In the genomic region with DNA sequence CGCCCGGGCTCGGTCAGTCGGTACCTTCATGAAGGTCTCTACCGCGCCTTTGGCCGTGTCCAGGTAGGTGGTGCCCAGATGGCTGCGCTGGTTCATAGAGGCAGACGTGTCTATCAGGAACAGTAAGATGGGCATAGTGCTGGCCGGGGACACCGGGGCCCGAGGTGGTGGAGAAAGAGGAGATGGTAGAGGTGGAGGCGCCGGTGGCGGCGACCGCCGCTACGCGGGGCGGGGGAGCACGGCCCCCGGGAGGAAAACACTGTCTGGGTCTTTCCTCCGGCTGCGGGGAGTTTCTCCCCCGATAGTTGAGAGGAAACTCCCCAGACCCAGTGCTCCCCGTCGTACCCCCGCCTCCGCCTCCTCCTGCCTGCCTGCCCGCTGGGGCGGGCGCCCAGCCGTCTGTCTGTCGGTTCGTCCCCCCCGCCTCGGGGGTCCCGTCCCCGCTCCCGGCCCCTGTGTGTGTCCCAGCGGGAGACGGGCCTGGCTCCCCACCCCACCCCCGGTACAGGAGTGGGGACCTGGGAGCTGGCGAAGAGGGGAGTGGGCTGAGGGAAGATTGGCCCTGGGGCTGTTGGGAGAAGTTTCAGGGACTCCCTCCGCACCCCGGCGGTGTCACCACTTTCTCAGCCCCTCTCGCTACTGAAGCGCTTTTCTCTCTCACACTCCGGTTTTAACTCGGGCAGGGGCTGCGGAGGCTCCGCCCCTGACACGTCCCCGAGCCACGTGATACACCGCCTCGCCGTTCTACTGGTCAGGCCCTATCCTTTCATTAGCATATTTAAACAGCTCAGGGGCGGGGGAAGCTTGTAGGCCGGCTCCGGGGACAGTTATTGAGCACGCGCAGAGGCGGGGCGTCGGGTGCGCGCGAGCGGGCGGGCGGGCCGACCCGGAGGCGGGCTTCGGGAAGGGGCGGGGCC, we compare ENCODE assay signal across 1 cellular context.
TF ChIP-seq lines count a peak whose summit lies in the region.

A gene with protein sequence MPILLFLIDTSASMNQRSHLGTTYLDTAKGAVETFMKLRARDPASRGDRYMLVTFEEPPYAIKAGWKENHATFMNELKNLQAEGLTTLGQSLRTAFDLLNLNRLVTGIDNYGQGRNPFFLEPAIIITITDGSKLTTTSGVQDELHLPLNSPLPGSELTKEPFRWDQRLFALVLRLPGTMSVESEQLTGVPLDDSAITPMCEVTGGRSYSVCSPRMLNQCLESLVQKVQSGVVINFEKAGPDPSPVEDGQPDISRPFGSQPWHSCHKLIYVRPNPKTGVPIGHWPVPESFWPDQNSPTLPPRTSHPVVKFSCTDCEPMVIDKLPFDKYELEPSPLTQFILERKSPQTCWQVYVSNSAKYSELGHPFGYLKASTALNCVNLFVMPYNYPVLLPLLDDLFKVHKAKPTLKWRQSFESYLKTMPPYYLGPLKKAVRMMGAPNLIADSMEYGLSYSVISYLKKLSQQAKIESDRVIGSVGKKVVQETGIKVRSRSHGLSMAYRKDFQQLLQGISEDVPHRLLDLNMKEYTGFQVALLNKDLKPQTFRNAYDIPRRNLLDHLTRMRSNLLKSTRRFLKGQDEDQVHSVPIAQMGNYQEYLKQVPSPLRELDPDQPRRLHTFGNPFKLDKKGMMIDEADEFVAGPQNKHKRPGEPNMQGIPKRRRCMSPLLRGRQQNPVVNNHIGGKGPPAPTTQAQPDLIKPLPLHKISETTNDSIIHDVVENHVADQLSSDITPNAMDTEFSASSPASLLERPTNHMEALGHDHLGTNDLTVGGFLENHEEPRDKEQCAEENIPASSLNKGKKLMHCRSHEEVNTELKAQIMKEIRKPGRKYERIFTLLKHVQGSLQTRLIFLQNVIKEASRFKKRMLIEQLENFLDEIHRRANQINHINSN (minus strand): TSS at position 646 of the 917 bp plus-strand sequence. CDS start 511 bp downstream, at position 135.

TF ChIP-seq in HepG2, 621 proteins besides CTCF, POLR2A, EP300 and RAD21 (continued from another document and continues in another):
- TF ChIP-seq PAX8 (CRISPR knock-in tag; IDR thresholded peaks at IDR 0.05; ENCODE audit: borderline replicate concordance), result 0 out of 2 replicates have a peak, but pooled peaks have one; percentile 43
- peak; percentile 65; the same call in 1 of the 2 replicates for TF ChIP-seq ZSCAN9 (CRISPR knock-in tag; IDR thresholded peaks at IDR 0.05; ENCODE audit: borderline replicate concordance)
- peak; percentile 66; the same call in 1 of the 2 replicates for TF ChIP-seq KLF9 (CRISPR knock-in tag; IDR thresholded peaks at IDR 0.05; ENCODE audit: low read depth)
- TF ChIP-seq, protein P1, sequence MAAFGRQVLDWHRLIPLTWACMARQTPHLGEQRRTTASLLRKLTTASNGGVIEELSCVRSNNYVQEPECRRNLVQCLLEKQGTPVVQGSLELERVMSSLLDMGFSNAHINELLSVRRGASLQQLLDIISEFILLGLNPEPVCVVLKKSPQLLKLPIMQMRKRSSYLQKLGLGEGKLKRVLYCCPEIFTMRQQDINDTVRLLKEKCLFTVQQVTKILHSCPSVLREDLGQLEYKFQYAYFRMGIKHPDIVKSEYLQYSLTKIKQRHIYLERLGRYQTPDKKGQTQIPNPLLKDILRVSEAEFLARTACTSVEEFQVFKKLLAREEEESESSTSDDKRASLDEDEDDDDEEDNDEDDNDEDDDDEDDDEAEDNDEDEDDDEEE (CRISPR knock-in tag; IDR thresholded peaks at IDR 0.05), result no peak
- no peak for TF ChIP-seq ETV5 (CRISPR knock-in tag; IDR thresholded peaks at IDR 0.05; ENCODE audit: borderline replicate concordance)
- TF ChIP-seq SP140L (CRISPR knock-in tag; IDR thresholded peaks at IDR 0.05; ENCODE audit: borderline replicate concordance), result no peak
- TF ChIP-seq CBX1 (IDR thresholded peaks at IDR 0.05; ENCODE audit: low read depth), result peak; percentile 92
- TF ChIP-seq CREM (IDR thresholded peaks at IDR 0.05), result peak; percentile 58; the same call in 1 of the 2 replicates
- no peak for TF ChIP-seq CREM (CRISPR knock-in tag; IDR thresholded peaks at IDR 0.05)
- TF ChIP-seq ZNF589 (CRISPR knock-in tag; conservative IDR thresholded peaks at IDR 0.05), result peak; percentile 44; the same call in 1 of the 2 replicates
- TF ChIP-seq ZNF143 (CRISPR knock-in tag; IDR thresholded peaks at IDR 0.05), result peak; percentile 44
- TF ChIP-seq, protein P2, sequence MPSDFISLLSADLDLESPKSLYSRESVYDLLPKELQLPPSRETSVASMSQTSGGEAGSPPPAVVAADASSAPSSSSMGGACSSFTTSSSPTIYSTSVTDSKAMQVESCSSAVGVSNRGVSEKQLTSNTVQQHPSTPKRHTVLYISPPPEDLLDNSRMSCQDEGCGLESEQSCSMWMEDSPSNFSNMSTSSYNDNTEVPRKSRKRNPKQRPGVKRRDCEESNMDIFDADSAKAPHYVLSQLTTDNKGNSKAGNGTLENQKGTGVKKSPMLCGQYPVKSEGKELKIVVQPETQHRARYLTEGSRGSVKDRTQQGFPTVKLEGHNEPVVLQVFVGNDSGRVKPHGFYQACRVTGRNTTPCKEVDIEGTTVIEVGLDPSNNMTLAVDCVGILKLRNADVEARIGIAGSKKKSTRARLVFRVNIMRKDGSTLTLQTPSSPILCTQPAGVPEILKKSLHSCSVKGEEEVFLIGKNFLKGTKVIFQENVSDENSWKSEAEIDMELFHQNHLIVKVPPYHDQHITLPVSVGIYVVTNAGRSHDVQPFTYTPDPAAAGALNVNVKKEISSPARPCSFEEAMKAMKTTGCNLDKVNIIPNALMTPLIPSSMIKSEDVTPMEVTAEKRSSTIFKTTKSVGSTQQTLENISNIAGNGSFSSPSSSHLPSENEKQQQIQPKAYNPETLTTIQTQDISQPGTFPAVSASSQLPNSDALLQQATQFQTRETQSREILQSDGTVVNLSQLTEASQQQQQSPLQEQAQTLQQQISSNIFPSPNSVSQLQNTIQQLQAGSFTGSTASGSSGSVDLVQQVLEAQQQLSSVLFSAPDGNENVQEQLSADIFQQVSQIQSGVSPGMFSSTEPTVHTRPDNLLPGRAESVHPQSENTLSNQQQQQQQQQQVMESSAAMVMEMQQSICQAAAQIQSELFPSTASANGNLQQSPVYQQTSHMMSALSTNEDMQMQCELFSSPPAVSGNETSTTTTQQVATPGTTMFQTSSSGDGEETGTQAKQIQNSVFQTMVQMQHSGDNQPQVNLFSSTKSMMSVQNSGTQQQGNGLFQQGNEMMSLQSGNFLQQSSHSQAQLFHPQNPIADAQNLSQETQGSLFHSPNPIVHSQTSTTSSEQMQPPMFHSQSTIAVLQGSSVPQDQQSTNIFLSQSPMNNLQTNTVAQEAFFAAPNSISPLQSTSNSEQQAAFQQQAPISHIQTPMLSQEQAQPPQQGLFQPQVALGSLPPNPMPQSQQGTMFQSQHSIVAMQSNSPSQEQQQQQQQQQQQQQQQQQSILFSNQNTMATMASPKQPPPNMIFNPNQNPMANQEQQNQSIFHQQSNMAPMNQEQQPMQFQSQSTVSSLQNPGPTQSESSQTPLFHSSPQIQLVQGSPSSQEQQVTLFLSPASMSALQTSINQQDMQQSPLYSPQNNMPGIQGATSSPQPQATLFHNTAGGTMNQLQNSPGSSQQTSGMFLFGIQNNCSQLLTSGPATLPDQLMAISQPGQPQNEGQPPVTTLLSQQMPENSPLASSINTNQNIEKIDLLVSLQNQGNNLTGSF (CRISPR knock-in tag; IDR thresholded peaks at IDR 0.05), result peak; percentile 69; the same call in 1 of the 2 replicates
- TF ChIP-seq TEAD3 (CRISPR knock-in tag; optimal IDR thresholded peaks at IDR 0.05; ENCODE audit: borderline replicate concordance), result no peak
- TF ChIP-seq FOXO1 (CRISPR knock-in tag; IDR thresholded peaks at IDR 0.05), result peak; percentile 36; the same call in 1 of the 2 replicates
- TF ChIP-seq SAP130 (CRISPR knock-in tag; IDR thresholded peaks at IDR 0.05; ENCODE audit: low read depth), result peak; percentile 68
- peak; percentile 28; the same call in 1 of the 2 replicates for TF ChIP-seq GATAD2A (CRISPR knock-in tag; IDR thresholded peaks at IDR 0.05)
- TF ChIP-seq, protein P3, sequence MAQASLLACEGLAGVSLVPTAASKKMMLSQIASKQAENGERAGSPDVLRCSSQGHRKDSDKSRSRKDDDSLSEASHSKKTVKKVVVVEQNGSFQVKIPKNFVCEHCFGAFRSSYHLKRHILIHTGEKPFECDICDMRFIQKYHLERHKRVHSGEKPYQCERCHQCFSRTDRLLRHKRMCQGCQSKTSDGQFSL (CRISPR knock-in tag; IDR thresholded peaks at IDR 0.05), result peak; percentile 81
- TF ChIP-seq, protein P4, sequence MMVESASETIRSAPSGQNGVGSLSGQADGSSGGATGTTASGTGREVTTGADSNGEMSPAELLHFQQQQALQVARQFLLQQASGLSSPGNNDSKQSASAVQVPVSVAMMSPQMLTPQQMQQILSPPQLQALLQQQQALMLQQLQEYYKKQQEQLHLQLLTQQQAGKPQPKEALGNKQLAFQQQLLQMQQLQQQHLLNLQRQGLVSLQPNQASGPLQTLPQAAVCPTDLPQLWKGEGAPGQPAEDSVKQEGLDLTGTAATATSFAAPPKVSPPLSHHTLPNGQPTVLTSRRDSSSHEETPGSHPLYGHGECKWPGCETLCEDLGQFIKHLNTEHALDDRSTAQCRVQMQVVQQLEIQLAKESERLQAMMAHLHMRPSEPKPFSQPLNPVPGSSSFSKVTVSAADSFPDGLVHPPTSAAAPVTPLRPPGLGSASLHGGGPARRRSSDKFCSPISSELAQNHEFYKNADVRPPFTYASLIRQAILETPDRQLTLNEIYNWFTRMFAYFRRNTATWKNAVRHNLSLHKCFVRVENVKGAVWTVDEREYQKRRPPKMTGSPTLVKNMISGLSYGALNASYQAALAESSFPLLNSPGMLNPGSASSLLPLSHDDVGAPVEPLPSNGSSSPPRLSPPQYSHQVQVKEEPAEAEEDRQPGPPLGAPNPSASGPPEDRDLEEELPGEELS (CRISPR knock-in tag; IDR thresholded peaks at IDR 0.05), result no peak
- peak; percentile 93 for TF ChIP-seq ZFP37 (CRISPR knock-in tag; IDR thresholded peaks at IDR 0.05; ENCODE audit: borderline replicate concordance)
- TF ChIP-seq, protein P5, sequence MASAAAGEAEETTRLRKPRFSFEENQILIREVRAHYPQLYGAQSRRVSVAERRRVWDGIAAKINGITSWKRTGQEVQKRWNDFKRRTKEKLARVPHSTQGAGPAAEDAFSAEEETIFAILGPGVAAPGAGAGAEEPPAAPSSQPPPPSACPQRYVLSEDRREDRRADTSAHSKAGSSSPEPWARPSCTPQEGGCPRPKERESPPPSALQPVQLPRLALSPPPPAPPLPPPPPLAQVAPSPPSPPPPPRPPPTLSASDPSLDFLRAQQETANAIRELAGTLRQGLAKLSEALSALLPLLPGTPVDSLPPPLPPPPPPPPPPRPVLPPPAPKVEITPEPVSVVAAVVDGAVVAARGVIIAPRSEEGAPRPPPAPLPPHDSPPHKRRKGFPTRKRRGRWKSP (CRISPR knock-in tag; IDR thresholded peaks at IDR 0.05), result peak; percentile 5; the same call in 1 of the 2 replicates
- TF ChIP-seq ZNF678 (CRISPR knock-in tag; IDR thresholded peaks at IDR 0.05), result no peak
- peak; percentile 82; the same call in 1 of the 2 replicates for TF ChIP-seq ZFP36L2 (CRISPR knock-in tag; IDR thresholded peaks at IDR 0.05)
- TF ChIP-seq, protein P6, sequence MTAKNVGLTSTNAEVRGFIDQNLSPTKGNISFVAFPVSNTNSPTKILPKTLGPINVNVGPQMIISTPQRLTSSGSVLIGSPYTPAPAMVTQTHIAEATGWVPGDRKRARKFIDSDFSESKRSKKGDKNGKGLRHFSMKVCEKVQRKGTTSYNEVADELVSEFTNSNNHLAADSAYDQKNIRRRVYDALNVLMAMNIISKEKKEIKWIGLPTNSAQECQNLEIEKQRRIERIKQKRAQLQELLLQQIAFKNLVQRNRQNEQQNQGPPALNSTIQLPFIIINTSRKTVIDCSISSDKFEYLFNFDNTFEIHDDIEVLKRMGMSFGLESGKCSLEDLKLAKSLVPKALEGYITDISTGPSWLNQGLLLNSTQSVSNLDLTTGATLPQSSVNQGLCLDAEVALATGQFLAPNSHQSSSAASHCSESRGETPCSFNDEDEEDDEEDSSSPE (CRISPR knock-in tag; IDR thresholded peaks at IDR 0.05), result no peak; the same call in 1 of the 2 replicates
- peak; percentile 41; the same call in 1 of the 2 replicates for TF ChIP-seq ZKSCAN1 (IDR thresholded peaks at IDR 0.05; ENCODE audit: low read length)
- TF ChIP-seq ZNF484 (CRISPR knock-in tag; IDR thresholded peaks at IDR 0.05; ENCODE audit: borderline replicate concordance, low read depth), result no peak
- TF ChIP-seq HIVEP1 (CRISPR knock-in tag; IDR thresholded peaks at IDR 0.05), result no peak
- TF ChIP-seq BRCA1 (CRISPR knock-in tag; IDR thresholded peaks at IDR 0.05), result peak; percentile 74; the same call in 1 of the 2 replicates
- 0 out of 2 replicates have a peak, but pooled peaks have one; percentile 76 for TF ChIP-seq ZNF180 (CRISPR knock-in tag; IDR thresholded peaks at IDR 0.05; ENCODE audit: borderline replicate concordance, low read depth)
- no peak for TF ChIP-seq ZNF720 (CRISPR knock-in tag; IDR thresholded peaks at IDR 0.05)
- 0 out of 2 replicates have a peak, but pooled peaks have one; percentile 17 for TF ChIP-seq HCFC1 (IDR thresholded peaks at IDR 0.05; ENCODE audit: low read depth, low read length)
- TF ChIP-seq, protein P7, sequence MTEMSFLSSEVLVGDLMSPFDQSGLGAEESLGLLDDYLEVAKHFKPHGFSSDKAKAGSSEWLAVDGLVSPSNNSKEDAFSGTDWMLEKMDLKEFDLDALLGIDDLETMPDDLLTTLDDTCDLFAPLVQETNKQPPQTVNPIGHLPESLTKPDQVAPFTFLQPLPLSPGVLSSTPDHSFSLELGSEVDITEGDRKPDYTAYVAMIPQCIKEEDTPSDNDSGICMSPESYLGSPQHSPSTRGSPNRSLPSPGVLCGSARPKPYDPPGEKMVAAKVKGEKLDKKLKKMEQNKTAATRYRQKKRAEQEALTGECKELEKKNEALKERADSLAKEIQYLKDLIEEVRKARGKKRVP (CRISPR knock-in tag; IDR thresholded peaks at IDR 0.05), result 0 out of 4 replicates have a peak, but pooled peaks of 1 of the 2 experiments have one; percentile 34
- TF ChIP-seq FOSL1 (CRISPR knock-in tag; IDR thresholded peaks at IDR 0.05; ENCODE audit: borderline replicate concordance), result peak; percentile 37; the same call in 1 of the 2 replicates
- TF ChIP-seq ETV6 (CRISPR knock-in tag; conservative IDR thresholded peaks at IDR 0.05), result no peak; the same call in 1 of the 2 replicates
- TF ChIP-seq ADNP (CRISPR knock-in tag; IDR thresholded peaks at IDR 0.05), result no peak
- TF ChIP-seq SMAD1 (CRISPR knock-in tag; IDR thresholded peaks at IDR 0.05; ENCODE audit: borderline replicate concordance, low read depth), result no peak
- TF ChIP-seq, protein P8, sequence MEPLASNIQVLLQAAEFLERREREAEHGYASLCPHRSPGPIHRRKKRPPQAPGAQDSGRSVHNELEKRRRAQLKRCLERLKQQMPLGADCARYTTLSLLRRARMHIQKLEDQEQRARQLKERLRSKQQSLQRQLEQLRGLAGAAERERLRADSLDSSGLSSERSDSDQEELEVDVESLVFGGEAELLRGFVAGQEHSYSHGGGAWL (CRISPR knock-in tag; IDR thresholded peaks at IDR 0.05), result peak; percentile 58
- TF ChIP-seq, protein P9, sequence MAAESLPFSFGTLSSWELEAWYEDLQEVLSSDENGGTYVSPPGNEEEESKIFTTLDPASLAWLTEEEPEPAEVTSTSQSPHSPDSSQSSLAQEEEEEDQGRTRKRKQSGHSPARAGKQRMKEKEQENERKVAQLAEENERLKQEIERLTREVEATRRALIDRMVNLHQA (CRISPR knock-in tag; IDR thresholded peaks at IDR 0.05), result no peak
- TF ChIP-seq MED13 (CRISPR knock-in tag; IDR thresholded peaks at IDR 0.05), result peak; percentile 84
- 0 out of 2 replicates have a peak, but pooled peaks have one; percentile 43 for TF ChIP-seq TEAD2 (CRISPR knock-in tag; IDR thresholded peaks at IDR 0.05)
- TF ChIP-seq TCF7L2 (IDR thresholded peaks at IDR 0.05; ENCODE audit: low read depth, low read length), result no peak
- TF ChIP-seq, protein P10, sequence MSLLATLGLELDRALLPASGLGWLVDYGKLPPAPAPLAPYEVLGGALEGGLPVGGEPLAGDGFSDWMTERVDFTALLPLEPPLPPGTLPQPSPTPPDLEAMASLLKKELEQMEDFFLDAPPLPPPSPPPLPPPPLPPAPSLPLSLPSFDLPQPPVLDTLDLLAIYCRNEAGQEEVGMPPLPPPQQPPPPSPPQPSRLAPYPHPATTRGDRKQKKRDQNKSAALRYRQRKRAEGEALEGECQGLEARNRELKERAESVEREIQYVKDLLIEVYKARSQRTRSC (CRISPR knock-in tag; IDR thresholded peaks at IDR 0.05; ENCODE audit: low read depth), result no peak
